In genomic region chr7:1464694-1465093, GRCh38 we compare ENCODE assay signal across 3 cellular contexts.
TF ChIP-seq lines count a peak whose summit lies in the region.

No MANE protein-coding gene starts in this region.

TF ChIP-seq in HepG2, 621 proteins besides CTCF, POLR2A, EP300 and RAD21:
- TF ChIP-seq ZNF768 (CRISPR knock-in tag; IDR thresholded peaks at IDR 0.05) (peak; percentile 95), IRF2 (CRISPR knock-in tag; IDR thresholded peaks at IDR 0.05) (no peak)

TF ChIP-seq in HCT116, 20 proteins besides CTCF, POLR2A, EP300 and RAD21:
- TF ChIP-seq TCF7L2 (IDR thresholded peaks at IDR 0.05; ENCODE audit: borderline replicate concordance, extremely low read depth, insufficient read depth, insufficient read length) = no peak
- TF ChIP-seq SIN3A (IDR thresholded peaks at IDR 0.05; ENCODE audit: low read depth) = no peak
- 0 out of 2 replicates have a peak, but pooled peaks have one; percentile 15 for TF ChIP-seq POLR2AphosphoS5 (IDR thresholded peaks at IDR 0.05; ENCODE audit: low read depth, low read length)
TF ChIP-seq in HCT116: peak in this region for 1.

TF ChIP-seq in K562, 482 proteins besides CTCF, POLR2A, EP300 and RAD21:
- TF ChIP-seq, protein P1, sequence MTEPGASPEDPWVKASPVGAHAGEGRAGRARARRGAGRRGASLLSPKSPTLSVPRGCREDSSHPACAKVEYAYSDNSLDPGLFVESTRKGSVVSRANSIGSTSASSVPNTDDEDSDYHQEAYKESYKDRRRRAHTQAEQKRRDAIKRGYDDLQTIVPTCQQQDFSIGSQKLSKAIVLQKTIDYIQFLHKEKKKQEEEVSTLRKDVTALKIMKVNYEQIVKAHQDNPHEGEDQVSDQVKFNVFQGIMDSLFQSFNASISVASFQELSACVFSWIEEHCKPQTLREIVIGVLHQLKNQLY (CRISPR knock-in tag; conservative IDR thresholded peaks at IDR 0.05) = no peak
- no peak for TF ChIP-seq ZNF76 (CRISPR knock-in tag; IDR thresholded peaks at IDR 0.05; ENCODE audit: borderline replicate concordance)
- TF ChIP-seq BCOR (IDR thresholded peaks at IDR 0.05) = peak; percentile 81
- TF ChIP-seq SRSF1 (IDR thresholded peaks at IDR 0.05; ENCODE audit: low read depth, low read length) = no peak
- TF ChIP-seq ZFP36 (IDR thresholded peaks at IDR 0.05; ENCODE audit: low read depth, low read length, partially characterized antibody) = peak; percentile 72
- 0 out of 4 replicates have a peak, but pooled peaks of 1 of the 2 experiments have one; percentile 40 for TF ChIP-seq KDM1A (IDR thresholded peaks at IDR 0.05)
- peak; percentile 86 for TF ChIP-seq ZKSCAN1 (IDR thresholded peaks at IDR 0.05; ENCODE audit: low read depth, low read length)
- TF ChIP-seq, protein P2, sequence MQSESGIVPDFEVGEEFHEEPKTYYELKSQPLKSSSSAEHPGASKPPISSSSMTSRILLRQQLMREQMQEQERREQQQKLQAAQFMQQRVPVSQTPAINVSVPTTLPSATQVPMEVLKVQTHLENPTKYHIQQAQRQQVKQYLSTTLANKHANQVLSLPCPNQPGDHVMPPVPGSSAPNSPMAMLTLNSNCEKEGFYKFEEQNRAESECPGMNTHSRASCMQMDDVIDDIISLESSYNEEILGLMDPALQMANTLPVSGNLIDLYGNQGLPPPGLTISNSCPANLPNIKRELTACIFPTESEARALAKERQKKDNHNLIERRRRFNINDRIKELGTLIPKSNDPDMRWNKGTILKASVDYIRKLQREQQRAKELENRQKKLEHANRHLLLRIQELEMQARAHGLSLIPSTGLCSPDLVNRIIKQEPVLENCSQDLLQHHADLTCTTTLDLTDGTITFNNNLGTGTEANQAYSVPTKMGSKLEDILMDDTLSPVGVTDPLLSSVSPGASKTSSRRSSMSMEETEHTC (IDR thresholded peaks at IDR 0.05) = no peak
